36 cellular contexts compared by ENCODE assay signal in the genomic region with DNA sequence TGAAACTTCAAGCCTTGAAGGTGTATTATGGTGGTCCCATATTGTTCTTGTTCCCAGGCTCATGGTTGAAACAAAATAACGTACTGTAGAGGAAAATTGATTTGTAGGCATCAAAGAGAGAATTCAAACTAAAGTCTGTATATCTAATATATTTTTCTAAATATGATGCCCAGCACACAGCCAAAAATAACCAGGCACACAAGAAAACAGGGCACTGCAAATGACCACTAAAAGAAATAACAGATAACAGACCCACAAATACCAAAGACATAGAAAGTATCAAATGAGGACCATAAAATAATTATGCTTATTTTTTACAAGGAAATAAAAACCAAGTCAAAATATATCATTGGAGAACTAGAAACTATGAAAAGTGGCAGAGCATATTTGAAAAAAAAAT.
"Had no signal": no experiment of that assay in that cellular context is flagged by ENCODE, and none has a peak within 500 bp of the region (broad histone marks: within the 10 kb centered on the region; RNA-seq: fewer than 3 reads in every experiment).

No MANE protein-coding gene starts in this region.

- H3K36me3 ChIP-seq: MG63 had no signal

- DNase-seq: Karpas-422, Kasumi-1, MG63, MM.1S, MV-4-11, NCI-H1048, NCI-H1092, NCI-H1092 treated with DMSO at 0.1 percent for 48 hours, NCI-H1105, NCI-H1105 treated with DMSO at 0.1 percent for 48 hours, NCI-H1417, NCI-H1417 treated with DMSO at 0.1 percent for 48 hours, NCI-H1436, NCI-H1436 treated with DMSO at 0.1 percent for 48 hours, NCI-H146, NCI-H1694, NCI-H1694 treated with DMSO at 0.1 percent for 48 hours, NCI-H187, NCI-H187 treated with DMSO at 0.1 percent for 48 hours, NCI-H1930, NCI-H2029, NCI-H2029 treated with DMSO at 0.1 percent for 48 hours, NCI-H2081, NCI-H2081 treated with DMSO at 0.1 percent for 48 hours, NCI-H2107, NCI-H2171, NCI-H2171 treated with DMSO at 0.1 percent for 48 hours, NCI-H2227 treated with DMSO at 0.1 percent for 48 hours, NCI-H226, NCI-H345, NCI-H446, NCI-H446 treated with DMSO at 0.1 percent for 48 hours, NCI-H510A, NCI-H510A treated with DMSO at 0.1 percent for 48 hours, NCI-H524, NCI-H524 treated with DMSO at 0.1 percent for 48 hours had no signal

- H3K9me3 ChIP-seq: MG63 had no signal

- H3K4me3 ChIP-seq: MG63 had no signal

- H3K27me3 ChIP-seq: MG63 had no signal
